Comparison of ENCODE assay signal across 1 cellular context in the genomic region with DNA sequence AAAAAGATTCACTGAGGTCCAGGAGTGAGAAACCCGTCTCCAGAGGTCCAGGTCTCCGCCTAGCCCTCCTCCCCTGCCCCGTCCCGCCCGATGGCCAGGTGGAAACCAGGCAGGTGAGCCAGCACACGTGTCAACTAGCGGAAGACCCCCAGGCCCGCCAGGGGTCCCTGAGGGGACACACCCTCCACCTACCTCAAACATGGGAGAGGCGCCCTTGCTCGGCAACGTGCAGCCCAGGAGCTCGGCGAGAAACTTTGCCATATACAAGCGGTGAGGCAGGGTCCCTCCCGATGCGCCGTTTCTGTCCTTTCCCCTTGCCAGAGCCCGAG.
TF ChIP-seq lines count a peak whose summit lies in the region.

No MANE protein-coding gene starts in this region.

TF ChIP-seq in H1, 55 proteins besides CTCF, POLR2A, EP300 and RAD21 (continued from another document):
- TF ChIP-seq, protein P1, sequence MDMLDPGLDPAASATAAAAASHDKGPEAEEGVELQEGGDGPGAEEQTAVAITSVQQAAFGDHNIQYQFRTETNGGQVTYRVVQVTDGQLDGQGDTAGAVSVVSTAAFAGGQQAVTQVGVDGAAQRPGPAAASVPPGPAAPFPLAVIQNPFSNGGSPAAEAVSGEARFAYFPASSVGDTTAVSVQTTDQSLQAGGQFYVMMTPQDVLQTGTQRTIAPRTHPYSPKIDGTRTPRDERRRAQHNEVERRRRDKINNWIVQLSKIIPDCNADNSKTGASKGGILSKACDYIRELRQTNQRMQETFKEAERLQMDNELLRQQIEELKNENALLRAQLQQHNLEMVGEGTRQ (IDR thresholded peaks at IDR 0.05; ENCODE audit: low read length): no peak
- TF ChIP-seq SAP30 (IDR thresholded peaks at IDR 0.05; ENCODE audit: insufficient read depth, insufficient replicate concordance, low read length): peak; percentile 79
